Comparison of ENCODE assay signal across 10 cellular contexts in genomic region chr9:124220551-124221451, GRCh38. TPM values are rescaled to one million over a fixed set of nuclear protein-coding genes. Genes with fewer than 3 reads are reported as not detected.
DNase-seq lines count a peak whose midpoint lies in the region; ATAC-seq, FAIRE-seq and TF ChIP-seq lines count a peak whose summit lies in the region.
"Had no signal": no experiment of that assay in that cellular context is flagged by ENCODE, and none has a peak within 500 bp of the region (broad histone marks: within the 10 kb centered on the region; RNA-seq: fewer than 3 reads in every experiment).

No MANE protein-coding gene starts in this region.

- no peak overlapping the region for H4K5ac ChIP-seq in mesendoderm (ENCODE audit: low read length)

- no peak overlapping the region for H2AK5ac ChIP-seq in mesendoderm (ENCODE audit: low read length)

- no peak overlapping the region for H3K56ac ChIP-seq in mesendoderm (ENCODE audit: low read length)

- H3K9me3 ChIP-seq in BLaER1 treated with 17β-estradiol and CSF1 and Interleukin-3, amounts not matched to agents 10 nM and 100 nM (replicated peaks in 1 of 11) = no peaks in the 10 kb centered on the region
- H3K9me3 ChIP-seq: SJSA1 had no signal

- H2BK120ac ChIP-seq in mesendoderm (ENCODE audit: low read depth, low read length) = no peak overlapping the region

- H4K20me1 ChIP-seq in BLaER1 treated with 17β-estradiol and CSF1 and Interleukin-3, amounts not matched to agents 10 nM and 100 nM = peaks cover 0 to 4% (median 0%) of the 10 kb centered on the region in 11 experiments; a peak in 1 of 22 replicates

- no peak overlapping the region for H2BK5ac ChIP-seq in mesendoderm (ENCODE audit: low read length)

- DNase-seq in LNCaP clone FGC (ENCODE audit: low read depth) (peak; percentile 98), bronchial epithelial cell (ENCODE audit: low read depth) (peak; percentile 80), mesendoderm (peak; percentile 16), NOMO-1 (lab: John Stamatoyannopoulos, UW; ENCODE audit: unreplicated experiment in 2 of 2) (no peak), GM19240 (ENCODE audit: insufficient read length, low spot score) (no peak), NCI-H187 (lab: John Stamatoyannopoulos, UW) (no peak)

- no peak overlapping the region for H3K4ac ChIP-seq in mesendoderm (ENCODE audit: low read depth, low read length)

- H3K4me1 ChIP-seq in BLaER1 treated with 17β-estradiol and CSF1 and Interleukin-3, amounts not matched to agents 10 nM and 100 nM = peaks cover 91 to 99% (median 96%) of the 10 kb centered on the region in 10 experiments
- H3K4me1 ChIP-seq in mesendoderm (ENCODE audit: control insufficient read depth, low read depth, low read length) = no peaks in the 10 kb centered on the region

- WGBS in mesendoderm (ENCODE audit: extremely low coverage, insufficient coverage, low lambda C conversion rate) = no CpG with 5 or more reads among the region's 10 CpGs

- no peak overlapping the region for H3K18ac ChIP-seq in mesendoderm (ENCODE audit: low read length)

- H3K27me3 ChIP-seq in BLaER1 treated with 17β-estradiol and CSF1 and Interleukin-3, amounts not matched to agents 10 nM and 100 nM = no peaks in the 10 kb centered on the region
- H3K27me3 ChIP-seq in bronchial epithelial cell (ENCODE audit: control insufficient read depth, insufficient read depth, low read length) (no peaks in the 10 kb centered on the region), mesendoderm (ENCODE audit: insufficient read depth, low read length, poor library complexity) (no peaks in the 10 kb centered on the region)
- H3K27me3 ChIP-seq: SJSA1 had no signal

- H3K9ac ChIP-seq in BLaER1 treated with 17β-estradiol and CSF1 and Interleukin-3, amounts not matched to agents 10 nM and 100 nM = peak overlapping the region in 7 of 11 experiments; percentile 2 to 95 (median 18); a peak in 9 of 22 replicates
- no peak overlapping the region for H3K9ac ChIP-seq in mesendoderm (ENCODE audit: low read length)

- peak overlapping the region; percentile 82 to 99 (median 93) for H3K4me2 ChIP-seq in BLaER1 treated with 17β-estradiol and CSF1 and Interleukin-3, amounts not matched to agents 10 nM and 100 nM
- no peak overlapping the region for H3K4me2 ChIP-seq in mesendoderm (ENCODE audit: low read length)

- TF ChIP-seq CTCF in LNCaP clone FGC (IDR thresholded peaks at IDR 0.05; ENCODE audit: control insufficient read depth, extremely low read depth, insufficient read depth) (no peak), bronchial epithelial cell (IDR thresholded peaks at IDR 0.05; ENCODE audit: insufficient read depth, low read length, severe bottlenecking) (no peak)

- FAIRE-seq in bronchial epithelial cell (lab: Jason Lieb, UNC) = no peak
- FAIRE-seq: GM18507 had no signal

- H3K36me3 ChIP-seq in BLaER1 treated with 17β-estradiol and CSF1 and Interleukin-3, amounts not matched to agents 10 nM and 100 nM = no peaks in the 10 kb centered on the region
- H3K36me3 ChIP-seq in bronchial epithelial cell (ENCODE audit: control insufficient read depth, insufficient read depth, low read length) (no peaks in the 10 kb centered on the region), mesendoderm (ENCODE audit: control insufficient read depth, insufficient read depth, low read length) (no peaks in the 10 kb centered on the region)
- H3K36me3 ChIP-seq: SJSA1 had no signal

- H3K23ac ChIP-seq in mesendoderm (ENCODE audit: low read length) = no peak overlapping the region

- no peak for ATAC-seq in HG03571 (IDR thresholded peaks at IDR 0.05; ENCODE audit: unreplicated experiment)

- no peaks in the 10 kb centered on the region for H3K79me2 ChIP-seq in mesendoderm (ENCODE audit: control insufficient read depth, insufficient read depth, low read length)

- H3K27ac ChIP-seq in BLaER1 treated with 17β-estradiol and CSF1 and Interleukin-3, amounts not matched to agents 10 nM and 100 nM = peak overlapping the region in 9 of 11 experiments; percentile 85 to 100 (median 98); a peak in 16 of 22 replicates
- H3K27ac ChIP-seq in mesendoderm (ENCODE audit: low read depth, low read length) = no peak overlapping the region
- H3K27ac ChIP-seq: SJSA1 had no signal

- no peak overlapping the region for H3K4me3 ChIP-seq in BLaER1 treated with 17β-estradiol and CSF1 and Interleukin-3, amounts not matched to agents 10 nM and 100 nM
- H3K4me3 ChIP-seq in LNCaP clone FGC (ENCODE audit: low read depth, low read length) (no peak overlapping the region), bronchial epithelial cell (ENCODE audit: low read depth, low read length) (no peak overlapping the region), mesendoderm (ENCODE audit: low read length) (no peak overlapping the region)
- H3K4me3 ChIP-seq: SJSA1 had no signal

- no peak overlapping the region for H4K8ac ChIP-seq in mesendoderm (ENCODE audit: low read depth, low read length)

- no peaks in the 10 kb centered on the region for H3K79me1 ChIP-seq in mesendoderm (ENCODE audit: low read length)

- no peak overlapping the region for H2BK15ac ChIP-seq in mesendoderm (replicated peaks; ENCODE audit: low read depth)

RNA-seq across cellular contexts. Expression of gene NEK6, which starts 36.9 kb away (rescaled TPM):
- total RNA-seq in bronchial epithelial cell = 8.4 and 14.7 TPM in 2 replicates
- polyA plus RNA-seq in mesendoderm (2013, experiment 1 of 2) = 12.8 TPM
- 13.7 TPM for polyA plus RNA-seq in mesendoderm (2013, experiment 2 of 2)

Comparison
In these comparisons a context has a peak if more than half of its experiments do, and no peak if none do; other contexts are left out.
1. DNase-seq: peak in LNCaP clone FGC (single experiment), bronchial epithelial cell (single experiment) and mesendoderm (single experiment); none in NOMO-1 (0 of 2), GM19240 (single experiment) and NCI-H187 (0 of 2).